ENCODE assay signal across 1 cellular context in the genomic region with DNA sequence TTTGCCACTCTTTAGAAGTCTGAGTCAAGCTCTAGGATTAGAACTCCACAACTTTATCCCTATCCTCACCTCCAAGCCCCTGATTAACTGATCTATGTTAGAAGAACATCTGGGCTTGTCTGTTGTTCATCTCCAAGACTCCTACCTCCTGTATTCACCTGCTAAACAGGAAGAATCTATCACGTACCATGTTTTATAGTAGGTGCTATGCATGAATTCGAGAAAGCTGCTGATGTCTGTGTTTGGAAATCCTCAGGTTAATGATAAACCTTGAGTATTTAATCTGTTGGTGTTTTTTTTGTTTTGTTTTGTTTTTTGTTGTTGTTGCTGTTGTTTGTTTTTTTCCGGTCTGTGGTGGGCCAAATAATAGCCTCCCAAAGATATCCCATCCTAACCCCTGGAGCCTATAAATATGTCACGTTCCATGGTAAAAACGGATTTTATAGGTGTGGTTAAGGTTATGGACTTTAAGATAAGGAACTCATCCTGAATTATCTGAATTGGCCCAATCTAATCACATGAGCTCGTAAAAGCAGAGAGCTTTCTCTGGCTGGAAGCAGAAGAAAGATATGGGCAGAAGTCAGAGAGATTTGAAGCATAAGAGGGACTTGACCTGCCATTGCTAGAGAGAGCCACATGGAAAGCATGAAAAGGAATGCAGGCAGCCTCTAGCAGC.
TF ChIP-seq lines count a peak whose summit lies in the region.

No MANE protein-coding gene starts in this region.

TF ChIP-seq in K562, 482 proteins besides CTCF, POLR2A, EP300 and RAD21 (continued from another document):
- TF ChIP-seq MEIS2 (IDR thresholded peaks at IDR 0.05; ENCODE audit: partially characterized antibody) (peak; percentile 14), CBFA2T3 (IDR thresholded peaks at IDR 0.05) (peak; percentile 33), CHD2 (IDR thresholded peaks at IDR 0.05; ENCODE audit: low read depth, low read length) (no peak), CCAR2 (IDR thresholded peaks at IDR 0.05; ENCODE audit: low read depth, low read length) (no peak), SETDB1 (IDR thresholded peaks at IDR 0.05; ENCODE audit: low read length) (no peak)
- TF ChIP-seq, protein P1, sequence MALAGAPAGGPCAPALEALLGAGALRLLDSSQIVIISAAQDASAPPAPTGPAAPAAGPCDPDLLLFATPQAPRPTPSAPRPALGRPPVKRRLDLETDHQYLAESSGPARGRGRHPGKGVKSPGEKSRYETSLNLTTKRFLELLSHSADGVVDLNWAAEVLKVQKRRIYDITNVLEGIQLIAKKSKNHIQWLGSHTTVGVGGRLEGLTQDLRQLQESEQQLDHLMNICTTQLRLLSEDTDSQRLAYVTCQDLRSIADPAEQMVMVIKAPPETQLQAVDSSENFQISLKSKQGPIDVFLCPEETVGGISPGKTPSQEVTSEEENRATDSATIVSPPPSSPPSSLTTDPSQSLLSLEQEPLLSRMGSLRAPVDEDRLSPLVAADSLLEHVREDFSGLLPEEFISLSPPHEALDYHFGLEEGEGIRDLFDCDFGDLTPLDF (CRISPR knock-in tag; IDR thresholded peaks at IDR 0.05), result no peak
- TF ChIP-seq, protein P2, sequence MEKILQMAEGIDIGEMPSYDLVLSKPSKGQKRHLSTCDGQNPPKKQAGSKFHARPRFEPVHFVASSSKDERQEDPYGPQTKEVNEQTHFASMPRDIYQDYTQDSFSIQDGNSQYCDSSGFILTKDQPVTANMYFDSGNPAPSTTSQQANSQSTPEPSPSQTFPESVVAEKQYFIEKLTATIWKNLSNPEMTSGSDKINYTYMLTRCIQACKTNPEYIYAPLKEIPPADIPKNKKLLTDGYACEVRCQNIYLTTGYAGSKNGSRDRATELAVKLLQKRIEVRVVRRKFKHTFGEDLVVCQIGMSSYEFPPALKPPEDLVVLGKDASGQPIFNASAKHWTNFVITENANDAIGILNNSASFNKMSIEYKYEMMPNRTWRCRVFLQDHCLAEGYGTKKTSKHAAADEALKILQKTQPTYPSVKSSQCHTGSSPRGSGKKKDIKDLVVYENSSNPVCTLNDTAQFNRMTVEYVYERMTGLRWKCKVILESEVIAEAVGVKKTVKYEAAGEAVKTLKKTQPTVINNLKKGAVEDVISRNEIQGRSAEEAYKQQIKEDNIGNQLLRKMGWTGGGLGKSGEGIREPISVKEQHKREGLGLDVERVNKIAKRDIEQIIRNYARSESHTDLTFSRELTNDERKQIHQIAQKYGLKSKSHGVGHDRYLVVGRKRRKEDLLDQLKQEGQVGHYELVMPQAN (IDR thresholded peaks at IDR 0.05; ENCODE audit: borderline replicate concordance), result no peak
- TF ChIP-seq, protein P3, sequence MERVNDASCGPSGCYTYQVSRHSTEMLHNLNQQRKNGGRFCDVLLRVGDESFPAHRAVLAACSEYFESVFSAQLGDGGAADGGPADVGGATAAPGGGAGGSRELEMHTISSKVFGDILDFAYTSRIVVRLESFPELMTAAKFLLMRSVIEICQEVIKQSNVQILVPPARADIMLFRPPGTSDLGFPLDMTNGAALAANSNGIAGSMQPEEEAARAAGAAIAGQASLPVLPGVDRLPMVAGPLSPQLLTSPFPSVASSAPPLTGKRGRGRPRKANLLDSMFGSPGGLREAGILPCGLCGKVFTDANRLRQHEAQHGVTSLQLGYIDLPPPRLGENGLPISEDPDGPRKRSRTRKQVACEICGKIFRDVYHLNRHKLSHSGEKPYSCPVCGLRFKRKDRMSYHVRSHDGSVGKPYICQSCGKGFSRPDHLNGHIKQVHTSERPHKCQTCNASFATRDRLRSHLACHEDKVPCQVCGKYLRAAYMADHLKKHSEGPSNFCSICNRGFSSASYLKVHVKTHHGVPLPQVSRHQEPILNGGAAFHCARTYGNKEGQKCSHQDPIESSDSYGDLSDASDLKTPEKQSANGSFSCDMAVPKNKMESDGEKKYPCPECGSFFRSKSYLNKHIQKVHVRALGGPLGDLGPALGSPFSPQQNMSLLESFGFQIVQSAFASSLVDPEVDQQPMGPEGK (CRISPR knock-in tag; IDR thresholded peaks at IDR 0.05; ENCODE audit: borderline replicate concordance), result no peak
